1 cellular context compared by ENCODE assay signal in the genomic region with DNA sequence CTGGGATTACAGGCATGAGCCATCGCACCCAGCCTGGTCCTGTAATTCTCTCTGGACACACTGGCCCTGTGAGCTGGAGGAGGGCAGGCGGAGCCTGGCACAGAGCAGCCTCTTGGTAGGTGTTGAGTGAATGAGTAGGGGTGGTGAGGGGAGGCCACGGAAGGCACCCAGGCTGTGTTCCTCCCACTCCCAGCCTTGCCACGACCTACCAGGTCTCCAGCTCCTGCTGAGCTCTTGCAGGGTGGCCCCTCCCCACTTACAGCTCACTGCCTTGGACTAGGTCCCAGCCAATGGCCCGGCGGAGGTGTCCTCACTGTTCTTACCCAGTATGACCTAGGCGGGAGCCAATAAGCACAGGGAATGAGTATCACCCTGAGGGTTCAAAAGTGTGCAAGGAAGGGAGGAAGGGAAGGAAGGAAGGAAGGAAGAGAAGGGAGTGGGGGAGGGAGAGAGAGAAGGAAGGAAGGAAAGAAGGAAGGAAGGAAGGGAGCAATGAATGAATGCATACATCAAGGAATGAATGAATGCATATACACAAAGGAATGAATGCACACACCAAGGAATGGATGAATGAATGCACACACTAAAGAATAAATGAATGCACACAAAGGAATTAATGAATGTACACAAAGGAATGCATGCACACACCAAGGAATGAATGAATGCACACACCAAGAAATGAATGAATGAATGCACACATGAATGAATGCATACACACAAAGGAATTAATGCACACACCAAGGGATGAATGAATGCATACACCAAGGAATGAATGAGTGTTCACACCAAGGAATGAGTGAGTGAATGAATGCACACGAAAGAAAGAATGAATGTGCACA.
TF ChIP-seq lines count a peak whose summit lies in the region.

No MANE protein-coding gene starts in this region.

TF ChIP-seq in IMR-90, 13 proteins besides CTCF, POLR2A, EP300 and RAD21:
- TF ChIP-seq RCOR1 (IDR thresholded peaks at IDR 0.05; ENCODE audit: insufficient replicate concordance, low read length), result no peak
- TF ChIP-seq, protein P1, sequence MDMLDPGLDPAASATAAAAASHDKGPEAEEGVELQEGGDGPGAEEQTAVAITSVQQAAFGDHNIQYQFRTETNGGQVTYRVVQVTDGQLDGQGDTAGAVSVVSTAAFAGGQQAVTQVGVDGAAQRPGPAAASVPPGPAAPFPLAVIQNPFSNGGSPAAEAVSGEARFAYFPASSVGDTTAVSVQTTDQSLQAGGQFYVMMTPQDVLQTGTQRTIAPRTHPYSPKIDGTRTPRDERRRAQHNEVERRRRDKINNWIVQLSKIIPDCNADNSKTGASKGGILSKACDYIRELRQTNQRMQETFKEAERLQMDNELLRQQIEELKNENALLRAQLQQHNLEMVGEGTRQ (IDR thresholded peaks at IDR 0.05; ENCODE audit: low read depth, low read length), result no peak
- no peak for TF ChIP-seq RFX5 (IDR thresholded peaks at IDR 0.05; ENCODE audit: low read depth, low read length)
- TF ChIP-seq CEBPB (IDR thresholded peaks at IDR 0.05; ENCODE audit: low read depth, low read length), result no peak
- TF ChIP-seq FOS (IDR thresholded peaks at IDR 0.05; ENCODE audit: low read depth, low read length), result no peak
- TF ChIP-seq MXI1 (IDR thresholded peaks at IDR 0.05; ENCODE audit: borderline replicate concordance, low read depth, low read length), result no peak
